In the genomic region with DNA sequence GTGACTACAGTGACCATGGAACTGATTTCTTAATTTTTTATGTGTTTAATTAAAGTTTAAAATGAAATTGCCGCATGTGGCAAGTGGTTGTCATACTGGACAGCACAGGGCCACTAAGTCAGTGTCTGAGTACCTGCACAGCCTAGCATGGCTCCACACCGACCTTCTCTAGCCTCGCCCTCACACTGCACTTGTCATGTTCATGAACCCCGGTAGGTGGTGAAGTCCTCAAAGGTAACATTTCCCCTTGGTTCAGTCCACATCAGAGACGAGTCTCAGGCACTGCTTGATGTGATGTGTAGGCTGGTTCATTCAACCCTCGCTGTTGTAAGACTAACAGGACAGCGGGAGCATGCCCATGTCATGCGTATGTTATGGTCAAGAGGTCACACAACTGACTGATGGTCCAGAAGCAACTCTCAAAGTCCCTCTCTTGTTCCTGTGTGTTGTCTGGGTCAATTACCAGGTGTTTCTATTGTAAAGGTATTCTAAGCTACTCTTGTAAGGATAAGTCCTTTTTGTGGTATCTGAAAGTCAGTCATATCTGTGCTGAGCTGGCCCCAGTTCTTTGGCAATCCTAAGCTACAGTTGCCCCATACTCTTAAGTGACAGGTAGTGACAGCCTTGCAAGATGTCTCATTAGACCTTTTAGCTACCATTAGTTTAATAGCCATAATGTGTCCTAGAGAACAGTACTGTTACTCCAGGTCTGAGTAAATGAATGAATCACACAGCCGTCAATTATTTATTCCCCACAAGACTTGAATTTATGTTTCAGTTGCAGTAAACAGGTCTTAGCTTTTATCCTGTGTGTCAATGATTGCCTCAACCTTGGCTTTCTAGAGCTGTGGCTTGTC, we compare ENCODE assay signal across 20 cellular contexts. TPM values are rescaled to one million over a fixed set of nuclear protein-coding genes. Genes with fewer than 3 reads are reported as not detected.
DNase-seq lines count a peak whose midpoint lies in the region; ATAC-seq, FAIRE-seq and TF ChIP-seq lines count a peak whose summit lies in the region.
"Had no signal": no experiment of that assay in that cellular context is flagged by ENCODE, and none has a peak within 500 bp of the region (broad histone marks: within the 10 kb centered on the region; RNA-seq: fewer than 3 reads in every experiment).

No MANE protein-coding gene starts in this region.

- TF ChIP-seq EP300 in HepG2 (IDR thresholded peaks at IDR 0.05; ENCODE audit: low read depth in 2 of 2, low read length in 2 of 2) (no peak), HepG2 (CRISPR knock-in tag; IDR thresholded peaks at IDR 0.05; ENCODE audit: borderline replicate concordance) (no peak), SK-N-SH (IDR thresholded peaks at IDR 0.05; ENCODE audit: borderline replicate concordance in 1 of 2, low read depth in 1 of 2, low read length in 1 of 2) (no peak)

- no peak overlapping the region for H3K4me2 ChIP-seq in HepG2 (ENCODE audit: low read depth, low read length)
- H3K4me2 ChIP-seq in SK-N-SH: no peak overlapping the region
- no peak overlapping the region for H3K4me2 ChIP-seq in hepatocyte

- TF ChIP-seq RAD21 in HepG2 (CRISPR knock-in tag; IDR thresholded peaks at IDR 0.05): no peak
- no peak for TF ChIP-seq RAD21 in SK-N-SH (IDR thresholded peaks at IDR 0.05; ENCODE audit: low read length)

- no peak overlapping the region for H2AFZ ChIP-seq in HepG2 (ENCODE audit: low read length)
- no peak overlapping the region for H2AFZ ChIP-seq in SK-N-SH (ENCODE audit: low read depth)
- H2AFZ ChIP-seq in hepatocyte: no peak overlapping the region
- H2AFZ ChIP-seq: GM23248 had no signal

- H3F3A ChIP-seq in SK-N-SH (replicated peaks; ENCODE audit: insufficient read depth): no peaks in the 10 kb centered on the region

- no peak for ATAC-seq in CD4-positive, CD25-positive, alpha-beta regulatory T cell (ENCODE audit: low read depth in 2 of 2)
- ATAC-seq in CD8-positive, alpha-beta T cell: peak; percentile 71
- ATAC-seq in activated T-helper 17 cell treated with anti-CD3 and anti-CD28 coated beads, Interleukin-2, amount 50 U/mL, for 72 hours (replicated peaks): peak; percentile 60
- ATAC-seq in HepG2: peak; percentile 39; the same call in 2 of the 3 replicates

- peak overlapping the region in 1 of 4 donors; percentile 43 for H3K4me3 Mint-ChIP-seq in CD4-positive, CD25-positive, alpha-beta regulatory T cell
- H3K4me3 Mint-ChIP-seq in CD8-positive, alpha-beta T cell: no peak overlapping the region
- no peak overlapping the region for H3K4me3 Mint-ChIP-seq in activated T-helper 17 cell treated with anti-CD3 and anti-CD28 coated beads, Interleukin-2, amount 50 U/mL, for 72 hours

- no peaks in the 10 kb centered on the region for H3K9me3 ChIP-seq in CD4-positive, CD25-positive, alpha-beta regulatory T cell (ENCODE audit: control insufficient read depth in 2 of 2, low read length in 2 of 2)
- no peaks in the 10 kb centered on the region for H3K9me3 ChIP-seq in CD8-positive, alpha-beta T cell (ENCODE audit: low read length)
- H3K9me3 ChIP-seq in HepG2 (ENCODE audit: low read length): no peaks in the 10 kb centered on the region
- no peaks in the 10 kb centered on the region for H3K9me3 ChIP-seq in SK-N-SH
- no peaks in the 10 kb centered on the region for H3K9me3 ChIP-seq in Peyer's patch
- no peaks in the 10 kb centered on the region for H3K9me3 ChIP-seq in hepatocyte (ENCODE audit: low read depth)

- TF ChIP-seq CTCF in CD8-positive, alpha-beta T cell (IDR thresholded peaks at IDR 0.05): no peak
- TF ChIP-seq CTCF in HepG2 (CRISPR knock-in tag; IDR thresholded peaks at IDR 0.05) (no peak), SK-N-SH (IDR thresholded peaks at IDR 0.05) (no peak), Peyer's patch (IDR thresholded peaks at IDR 0.05) (no peak), hepatocyte (IDR thresholded peaks at IDR 0.05; ENCODE audit: poor library complexity) (no peak)

- 96% methylated on average over 7 of the region's 9 CpGs for WGBS in HepG2 (ENCODE audit: low lambda C conversion rate)
- WGBS in SK-N-SH (ENCODE audit: low lambda C conversion rate): 92% methylated on average over 9 of the region's 9 CpGs
- 97% methylated on average over 9 of the region's 9 CpGs for WGBS in hepatocyte (ENCODE audit: low lambda C conversion rate, missing lambda C conversion rate)

- POLR2A ChIA-PET in CD8-positive, alpha-beta T cell (lab: Charles Lee): no interaction called here
- POLR2A ChIA-PET in HepG2 (lab: Yijun Ruan, JAX): no interaction called here
- POLR2A ChIA-PET in SK-N-SH (lab: Yijun Ruan, JAX): interaction anchor here (0.7 kb wide), 1 partner anchor 99 kb away, joined by 3 read pairs; no protein-coding TSS in a partner anchor

- H3K9ac ChIP-seq in HepG2 (ENCODE audit: insufficient read depth, low read depth, low read length): no peak overlapping the region
- no peak overlapping the region for H3K9ac ChIP-seq in SK-N-SH
- H3K9ac ChIP-seq: GM23248 had no signal

- H3K4me3 ChIP-seq in CD4-positive, CD25-positive, alpha-beta regulatory T cell (ENCODE audit: low read depth, low read length): no peak overlapping the region
- no peak overlapping the region for H3K4me3 ChIP-seq in CD8-positive, alpha-beta T cell (ENCODE audit: low read depth, low read length)
- no peak overlapping the region for H3K4me3 ChIP-seq in HepG2 (replicated peaks in 1 of 3; ENCODE audit: insufficient read depth in 1 of 3, low read depth in 2 of 3, low read length in 3 of 3)
- H3K4me3 ChIP-seq in SK-N-SH (ENCODE audit: low read depth in 2 of 2, low read length in 1 of 2): no peak overlapping the region
- no peak overlapping the region for H3K4me3 ChIP-seq in Peyer's patch
- H3K4me3 ChIP-seq in hepatocyte: no peak overlapping the region
- H3K4me3 ChIP-seq: GM23248 had no signal

- H3K27ac Mint-ChIP-seq in CD4-positive, CD25-positive, alpha-beta regulatory T cell: peak overlapping the region in 2 of 3 donors; percentile 14 to 73
- H3K27ac Mint-ChIP-seq in CD8-positive, alpha-beta T cell: peak overlapping the region; percentile 29
- peak overlapping the region; percentile 21 for H3K27ac Mint-ChIP-seq in activated T-helper 17 cell treated with anti-CD3 and anti-CD28 coated beads, Interleukin-2, amount 50 U/mL, for 72 hours

- in situ Hi-C loops in HepG2 (cut with HindIII; ENCODE audit: extremely low pct_ligation_motif_present, low pct_unique_long_range_greater_than_20kb): no loop called here

- CTCF ChIA-PET in CD8-positive, alpha-beta T cell (lab: Charles Lee): interaction anchor here (0.9 to 2.4 kb wide), 11 partner anchors 9 to 182 kb away, joined by 3 to 12 read pairs (median 4); no protein-coding TSS in a partner anchor
- CTCF ChIA-PET in HepG2 (lab: Yijun Ruan, JAX; ENCODE audit: low intra/inter-chr PET ratio, low total read pairs): no interaction called here
- CTCF ChIA-PET in SK-N-SH (lab: Yijun Ruan, JAX): interaction anchor here (0.8 to 2.5 kb wide), 7 partner anchors 10 to 182 kb away, joined by 3 to 10 read pairs (median 3); no protein-coding TSS in a partner anchor

- peaks cover 60% of the 10 kb centered on the region for H3K36me3 Mint-ChIP-seq in CD4-positive, CD25-positive, alpha-beta regulatory T cell
- H3K36me3 Mint-ChIP-seq in CD8-positive, alpha-beta T cell: peaks cover 87% of the 10 kb centered on the region
- H3K36me3 Mint-ChIP-seq in activated T-helper 17 cell treated with anti-CD3 and anti-CD28 coated beads, Interleukin-2, amount 50 U/mL, for 72 hours (ENCODE audit: low read depth): peaks cover 100% of the 10 kb centered on the region

- peaks cover 11% of the 10 kb centered on the region for H3K4me1 ChIP-seq in CD4-positive, CD25-positive, alpha-beta regulatory T cell (ENCODE audit: control insufficient read depth, insufficient read depth, low read length, poor library complexity, severe bottlenecking)
- peaks cover 42% of the 10 kb centered on the region for H3K4me1 ChIP-seq in CD8-positive, alpha-beta T cell (ENCODE audit: insufficient read depth, low read length)
- H3K4me1 ChIP-seq in HepG2 (ENCODE audit: insufficient read depth, low read length): no peaks in the 10 kb centered on the region
- H3K4me1 ChIP-seq in SK-N-SH (ENCODE audit: control insufficient read depth in 1 of 2, insufficient read depth in 2 of 2, low read depth in 1 of 2, low read length in 1 of 2): no peaks in the 10 kb centered on the region
- H3K4me1 ChIP-seq in Peyer's patch: no peaks in the 10 kb centered on the region
- H3K4me1 ChIP-seq in hepatocyte (ENCODE audit: insufficient read depth): no peaks in the 10 kb centered on the region

- no peak for TF ChIP-seq POLR2A in HepG2 (IDR thresholded peaks at IDR 0.05; ENCODE audit: insufficient read depth in 1 of 2, low read depth in 2 of 2, low read length in 2 of 2)
- TF ChIP-seq POLR2A in Peyer's patch (IDR thresholded peaks at IDR 0.05): no peak

- H4K20me1 ChIP-seq in HepG2 (ENCODE audit: insufficient read depth, low read length) (no peaks in the 10 kb centered on the region), SK-N-SH (ENCODE audit: insufficient read depth) (no peaks in the 10 kb centered on the region), hepatocyte (ENCODE audit: insufficient read depth, poor library complexity, severe bottlenecking) (no peaks in the 10 kb centered on the region)

- H3K27ac ChIP-seq in CD4-positive, CD25-positive, alpha-beta regulatory T cell (ENCODE audit: insufficient read depth, low read length, poor library complexity, severe bottlenecking): no peak overlapping the region
- no peak overlapping the region for H3K27ac ChIP-seq in CD8-positive, alpha-beta T cell (ENCODE audit: low read depth, low read length)
- H3K27ac ChIP-seq in HepG2 (ENCODE audit: extremely low read length, insufficient read depth, low read length) (no peak overlapping the region), SK-N-SH (ENCODE audit: low read depth in 2 of 2, low read length in 1 of 2) (no peak overlapping the region), Peyer's patch (no peak overlapping the region), hepatocyte (no peak overlapping the region)
- H3K27ac ChIP-seq: GM23248 had no signal

- no peak for FAIRE-seq in HepG2 (lab: Jason Lieb, UNC)
- FAIRE-seq: bronchial epithelial cell, D721Med, kidney had no signal

- no peaks in the 10 kb centered on the region for H3K27me3 Mint-ChIP-seq in CD4-positive, CD25-positive, alpha-beta regulatory T cell
- no peaks in the 10 kb centered on the region for H3K27me3 Mint-ChIP-seq in CD8-positive, alpha-beta T cell (ENCODE audit: low read depth)
- H3K27me3 Mint-ChIP-seq in activated T-helper 17 cell treated with anti-CD3 and anti-CD28 coated beads, Interleukin-2, amount 50 U/mL, for 72 hours: no peaks in the 10 kb centered on the region

- no peak for DNase-seq in CD4-positive, CD25-positive, alpha-beta regulatory T cell
- peak in 2 of 7 experiments; percentile 35 to 47 for DNase-seq in CD8-positive, alpha-beta T cell
- no peak for DNase-seq in HepG2 (ENCODE audit: low spot score)
- DNase-seq in SW480 (ENCODE audit: low spot score): no peak
- no peak for DNase-seq in SK-N-SH
- DNase-seq in Peyer's patch: no peak
- no peak for DNase-seq in hepatocyte (ENCODE audit: low spot score)
- DNase-seq: activated CD8-positive, alpha-beta memory T cell treated with anti-CD3 and anti-CD28 coated beads, Interleukin-2, amount 50 U/mL, for 48 hours; foreskin fibroblast; GM23248; hypothalamus; Kasumi-1; kidney; NCI-H1105 treated with DMSO at 0.1 percent for 48 hours; posterior cingulate gyrus; SHP77; stimulated activated CD4-positive, alpha-beta T cell treated with anti-CD3 and anti-CD28 coated beads, Interleukin-2, amount 100 ng/mL, for 24 hours had no signal

- H3K36me3 ChIP-seq in CD4-positive, CD25-positive, alpha-beta regulatory T cell (ENCODE audit: control insufficient read depth, insufficient read depth, low read length): peaks cover 92% of the 10 kb centered on the region
- peaks cover 77% of the 10 kb centered on the region for H3K36me3 ChIP-seq in CD8-positive, alpha-beta T cell (ENCODE audit: insufficient read depth, low read length)
- H3K36me3 ChIP-seq in HepG2 (replicated peaks in 1 of 2; ENCODE audit: control insufficient read depth in 1 of 2, insufficient read depth in 2 of 2, low read length in 2 of 2) (peaks cover 22 to 69% of the 10 kb centered on the region in 2 experiments), SK-N-SH (replicated peaks in 1 of 2; ENCODE audit: control insufficient read depth in 1 of 2, insufficient read depth in 2 of 2, low read length in 1 of 2) (peaks cover 47 to 56% of the 10 kb centered on the region in 2 experiments), Peyer's patch (peaks cover 0 to 99% (median 0%) of the 10 kb centered on the region in 3 donors), hepatocyte (replicated peaks; ENCODE audit: insufficient read depth, low read depth) (no peaks in the 10 kb centered on the region)

- intact Hi-C loops in CD8-positive, alpha-beta T cell (cut with DNase I, micrococcal nuclease): no loop called here
- intact Hi-C loops in HepG2 (cut with micrococcal nuclease; ENCODE audit: unreplicated experiment): no loop called here

- no TSS peak for BruUV-seq in HepG2 (replicated peaks; lab: Mats Ljungman, UMichigan)

- H3K79me2 ChIP-seq in HepG2 (ENCODE audit: insufficient read depth, low read length) (no peaks in the 10 kb centered on the region), SK-N-SH (ENCODE audit: insufficient read depth) (no peaks in the 10 kb centered on the region), hepatocyte (peaks cover 3% of the 10 kb centered on the region)

- H3K9me3 Mint-ChIP-seq in CD4-positive, CD25-positive, alpha-beta regulatory T cell: no peaks in the 10 kb centered on the region
- H3K9me3 Mint-ChIP-seq in CD8-positive, alpha-beta T cell: no peaks in the 10 kb centered on the region
- no peaks in the 10 kb centered on the region for H3K9me3 Mint-ChIP-seq in activated T-helper 17 cell treated with anti-CD3 and anti-CD28 coated beads, Interleukin-2, amount 50 U/mL, for 72 hours

- H3K27me3 ChIP-seq in CD4-positive, CD25-positive, alpha-beta regulatory T cell (ENCODE audit: control insufficient read depth, insufficient read depth, low read length): no peaks in the 10 kb centered on the region
- no peaks in the 10 kb centered on the region for H3K27me3 ChIP-seq in CD8-positive, alpha-beta T cell (ENCODE audit: insufficient read depth, low read length)
- H3K27me3 ChIP-seq in HepG2 (ENCODE audit: control insufficient read depth in 1 of 2, insufficient read depth in 2 of 2, low read length in 2 of 2) (no peaks in the 10 kb centered on the region), SK-N-SH (ENCODE audit: insufficient read depth) (no peaks in the 10 kb centered on the region), Peyer's patch (no peaks in the 10 kb centered on the region), hepatocyte (no peaks in the 10 kb centered on the region)

- peaks cover 12 to 67% (median 37%) of the 10 kb centered on the region in 4 donors for H3K4me1 Mint-ChIP-seq in CD4-positive, CD25-positive, alpha-beta regulatory T cell
- peaks cover 65% of the 10 kb centered on the region for H3K4me1 Mint-ChIP-seq in CD8-positive, alpha-beta T cell (ENCODE audit: low read depth)
- H3K4me1 Mint-ChIP-seq in activated T-helper 17 cell treated with anti-CD3 and anti-CD28 coated beads, Interleukin-2, amount 50 U/mL, for 72 hours: peaks cover 32% of the 10 kb centered on the region

- H3K9me2 ChIP-seq in SK-N-SH (no peaks in the 10 kb centered on the region), hepatocyte (replicated peaks; ENCODE audit: insufficient read depth) (no peaks in the 10 kb centered on the region)

RNA-seq across cellular contexts. Expression of a gene that starts 32.9 kb away (rescaled TPM):
- total RNA-seq in CD4-positive, CD25-positive, alpha-beta regulatory T cell: 1.4 TPM
- under 1 TPM in 3 of 4 donors, not detected in 1; 0.25 to 0.86 (median 0.64) TPM for polyA plus RNA-seq in CD4-positive, CD25-positive, alpha-beta regulatory T cell
- total RNA-seq in CD8-positive, alpha-beta T cell: under 1 TPM; 0.16 to 0.44 TPM
- total RNA-seq in activated T-helper 17 cell treated with anti-CD3 and anti-CD28 coated beads, Interleukin-2, amount 50 U/mL, for 72 hours: 10 to 100 TPM; 23.6 to 32.4 TPM
- total RNA-seq in HepG2 (2016; rRNA removed; fragmentation: Illumina TruSeq; extraction: Trizol): 8.4 and 11.5 TPM in 2 replicates
- total RNA-seq in HepG2 (2016; cell fraction: cytosol; rRNA removed; fragmentation: Illumina TruSeq; extraction: Trizol; ENCODE audit: low read depth): 0.61 and 0.79 TPM in 2 replicates
- 9.5 and 10.9 TPM in 2 replicates for total RNA-seq in HepG2 (2016; cell fraction: insoluble cytoplasmic fraction; rRNA removed; fragmentation: Illumina TruSeq; extraction: Trizol)
- total RNA-seq in HepG2 (2016; cell fraction: membrane; rRNA removed; fragmentation: Illumina TruSeq; extraction: Trizol): 3.9 and 4.7 TPM in 2 replicates
- 6.5 and 8.2 TPM in 2 replicates for total RNA-seq in HepG2 (2016; cell fraction: nucleus; rRNA removed; fragmentation: Illumina TruSeq; extraction: Trizol)
- 10.5 and 11.1 TPM in 2 replicates for polyA plus RNA-seq in HepG2 (2011; rRNA removed)
- 9.0 and 9.4 TPM in 2 replicates for polyA plus RNA-seq in HepG2 (2011; cell fraction: cytosol; rRNA removed)
- polyA plus RNA-seq in HepG2 (2011; cell fraction: nucleus; rRNA removed): 12.6 and 15.0 TPM in 2 replicates
- polyA plus RNA-seq in HepG2 (2012): 3.6 and 4.2 TPM in 2 replicates
- 0.07 TPM in 1 of 2 replicates, not detected in the other for polyA plus RNA-seq in HepG2 (2016; cell fraction: cytosol; fragmentation: Illumina TruSeq; extraction: Trizol; ENCODE audit: low read depth)
- 4.0 and 4.1 TPM in 2 replicates for polyA plus RNA-seq in HepG2 (2016; cell fraction: insoluble cytoplasmic fraction; fragmentation: Illumina TruSeq; extraction: Trizol; ENCODE audit: low read depth)
- 0.38 TPM in 1 of 2 replicates, not detected in the other for polyA plus RNA-seq in HepG2 (2016; cell fraction: membrane; fragmentation: Illumina TruSeq; extraction: Trizol; ENCODE audit: low read depth)
- polyA plus RNA-seq in HepG2 (2016; cell fraction: nucleus; fragmentation: Illumina TruSeq; extraction: Trizol; ENCODE audit: insufficient read depth, low read depth): 4.1 and 4.5 TPM in 2 replicates
- polyA minus RNA-seq in HepG2 (2011; rRNA and poly(A)+ RNA removed; ENCODE audit: low replicate concordance): 6.5 and 23.7 TPM in 2 replicates
- polyA minus RNA-seq in HepG2 (2011; cell fraction: cytosol; rRNA and poly(A)+ RNA removed): 24.9 and 27.7 TPM in 2 replicates
- 11.1 and 12.1 TPM in 2 replicates for polyA minus RNA-seq in HepG2 (2011; cell fraction: nucleus; rRNA and poly(A)+ RNA removed)
- 9.7 and 14.5 TPM in 2 replicates for polyA plus RNA-seq in SK-N-SH (2012; rRNA removed)
- 9.1 and 10.8 TPM in 2 replicates for polyA plus RNA-seq in SK-N-SH (2012; cell fraction: cytosol; rRNA removed)
- 27.2 TPM in 2 replicates for polyA plus RNA-seq in SK-N-SH (2012; cell fraction: nucleus; rRNA removed)
- 10 to 100 TPM in 3 of 4 donors, 1 to 10 TPM in 1; 7.7 to 25.6 (median 13.6) TPM for total RNA-seq in Peyer's patch
- total RNA-seq in hepatocyte: 29.0 and 29.9 TPM in 2 replicates
- polyA plus RNA-seq in hepatocyte: 10.3 and 11.6 TPM in 2 replicates

RNA-seq across cellular contexts. Expression of a gene that starts 40.7 kb away (rescaled TPM):
- total RNA-seq in CD4-positive, CD25-positive, alpha-beta regulatory T cell: 220 TPM
- polyA plus RNA-seq in CD4-positive, CD25-positive, alpha-beta regulatory T cell: 100 to 1,000 TPM; 122 to 157 (median 139) TPM
- total RNA-seq in CD8-positive, alpha-beta T cell: 100 to 1,000 TPM; 194 to 198 TPM
- total RNA-seq in activated T-helper 17 cell treated with anti-CD3 and anti-CD28 coated beads, Interleukin-2, amount 50 U/mL, for 72 hours: 100 to 1,000 TPM; 111 to 150 TPM
- total RNA-seq in HepG2 (2016; rRNA removed; fragmentation: Illumina TruSeq; extraction: Trizol) (23.7 and 33.5 TPM in 2 replicates), Peyer's patch (10 to 100 TPM; 23.5 to 42.1 (median 32.7) TPM), hepatocyte (25.5 and 27.9 TPM in 2 replicates)
- 3.5 and 4.3 TPM in 2 replicates for total RNA-seq in HepG2 (2016; cell fraction: cytosol; rRNA removed; fragmentation: Illumina TruSeq; extraction: Trizol; ENCODE audit: low read depth)
- total RNA-seq in HepG2 (2016; cell fraction: insoluble cytoplasmic fraction; rRNA removed; fragmentation: Illumina TruSeq; extraction: Trizol): 22.9 and 29.8 TPM in 2 replicates
- 9.5 and 10.0 TPM in 2 replicates for total RNA-seq in HepG2 (2016; cell fraction: membrane; rRNA removed; fragmentation: Illumina TruSeq; extraction: Trizol)
- total RNA-seq in HepG2 (2016; cell fraction: nucleus; rRNA removed; fragmentation: Illumina TruSeq; extraction: Trizol): 19.8 and 20.1 TPM in 2 replicates
- polyA plus RNA-seq in HepG2 (2011; rRNA removed) (12.7 and 13.7 TPM in 2 replicates), SK-N-SH (2012; rRNA removed) (11.2 and 12.4 TPM in 2 replicates), hepatocyte (20.4 and 23.8 TPM in 2 replicates)
- 6.8 and 12.0 TPM in 2 replicates for polyA plus RNA-seq in HepG2 (2011; cell fraction: cytosol; rRNA removed)
- 5.7 and 7.7 TPM in 2 replicates for polyA plus RNA-seq in HepG2 (2011; cell fraction: nucleus; rRNA removed)
- 9.0 and 9.1 TPM in 2 replicates for polyA plus RNA-seq in HepG2 (2012)
- 0.80 and 0.85 TPM in 2 replicates for polyA plus RNA-seq in HepG2 (2016; cell fraction: cytosol; fragmentation: Illumina TruSeq; extraction: Trizol; ENCODE audit: low read depth)
- polyA plus RNA-seq in HepG2 (2016; cell fraction: insoluble cytoplasmic fraction; fragmentation: Illumina TruSeq; extraction: Trizol; ENCODE audit: low read depth): 25.7 and 27.7 TPM in 2 replicates
- 2.5 and 2.7 TPM in 2 replicates for polyA plus RNA-seq in HepG2 (2016; cell fraction: membrane; fragmentation: Illumina TruSeq; extraction: Trizol; ENCODE audit: low read depth)
- polyA plus RNA-seq in HepG2 (2016; cell fraction: nucleus; fragmentation: Illumina TruSeq; extraction: Trizol; ENCODE audit: insufficient read depth, low read depth): 17.5 and 18.1 TPM in 2 replicates
- polyA minus RNA-seq in HepG2 (2011; rRNA and poly(A)+ RNA removed; ENCODE audit: low replicate concordance): 30.1 and 55.4 TPM in 2 replicates
- 18.6 and 25.6 TPM in 2 replicates for polyA minus RNA-seq in HepG2 (2011; cell fraction: cytosol; rRNA and poly(A)+ RNA removed)
- 17.3 and 24.6 TPM in 2 replicates for polyA minus RNA-seq in HepG2 (2011; cell fraction: nucleus; rRNA and poly(A)+ RNA removed)
- polyA plus RNA-seq in SK-N-SH (2012; cell fraction: cytosol; rRNA removed): 13.3 and 13.5 TPM in 2 replicates
- polyA plus RNA-seq in SK-N-SH (2012; cell fraction: nucleus; rRNA removed): 7.1 and 12.6 TPM in 2 replicates

Comparison
In these comparisons a context has a peak if more than half of its experiments do, and no peak if none do; other contexts are left out.
1. ATAC-seq: peak in CD8-positive, alpha-beta T cell (single experiment), activated T-helper 17 cell treated with anti-CD3 and anti-CD28 coated beads, Interleukin-2, amount 50 U/mL, for 72 hours (single experiment) and HepG2 (single experiment); none in CD4-positive, CD25-positive, alpha-beta regulatory T cell (0 of 2).
2. Peak in every context shown above with its lines, with median percentiles within 50 percentile points of each other: H3K27ac Mint-ChIP-seq.